Comparison of ENCODE assay signal across 30 cellular contexts in the genomic region with DNA sequence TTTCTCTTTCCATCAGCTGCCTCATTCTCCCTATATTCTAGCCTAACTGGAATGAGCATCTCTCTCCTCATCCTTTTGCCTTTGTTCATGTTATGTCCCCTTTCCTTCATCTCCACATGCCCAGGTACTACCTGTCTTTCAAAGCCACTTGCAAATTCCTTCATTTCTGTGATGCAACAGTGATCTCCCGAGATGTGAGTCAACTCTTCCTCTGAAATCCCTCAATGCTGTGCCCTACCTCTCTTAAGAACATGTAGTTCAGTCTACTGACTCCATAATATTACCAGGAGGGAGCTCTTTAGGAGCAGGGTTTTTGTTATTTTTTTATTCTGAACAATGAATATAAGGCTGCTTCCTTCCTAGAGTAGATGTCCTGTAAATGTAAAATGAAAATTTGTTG.
DNase-seq lines count a peak whose midpoint lies in the region; ATAC-seq and TF ChIP-seq lines count a peak whose summit lies in the region.
"Had no signal": no experiment of that assay in that cellular context is flagged by ENCODE, and none has a peak within 500 bp of the region (broad histone marks: within the 10 kb centered on the region; RNA-seq: fewer than 3 reads in every experiment).

No MANE protein-coding gene starts in this region.

- H3K9me3 ChIP-seq in GM23248 (ENCODE audit: low read depth) (no peaks in the 10 kb centered on the region), PC-9 (ENCODE audit: insufficient read depth, low read depth) (no peaks in the 10 kb centered on the region), heart right ventricle (no peaks in the 10 kb centered on the region)
- H3K9me3 ChIP-seq: BLaER1 treated with 17β-estradiol and CSF1 and Interleukin-3, amounts not matched to agents 10 nM and 100 nM; lower lobe of right lung; prostate gland; sigmoid colon; tibial artery had no signal

- H2AFZ ChIP-seq in GM23248, result no peak overlapping the region
- H2AFZ ChIP-seq in PC-9, result no peak overlapping the region

- H3K27me3 Mint-ChIP-seq in nephron progenitor cell (ENCODE audit: low read depth, poor library complexity), result no peaks in the 10 kb centered on the region
- H3K27me3 Mint-ChIP-seq: activated T-helper 17 cell treated with anti-CD3 and anti-CD28 coated beads, Interleukin-2, amount 50 U/mL, for 72 hours had no signal

- 65 to 78% methylated on average over 1 of the region's 1 CpG for WGBS in GM23248 (ENCODE audit: low coverage in 1 of 2, low lambda C conversion rate in 2 of 2, missing lambda C conversion rate in 2 of 2), 2 experiments
- 95 to 96% methylated on average over 1 of the region's 1 CpG for WGBS in heart right ventricle, 2 donors

- H3K27ac ChIP-seq in GM23248 (no peak overlapping the region), PC-9 (no peak overlapping the region), heart right ventricle (no peak overlapping the region)
- H3K27ac ChIP-seq: BLaER1 treated with 17β-estradiol and CSF1 and Interleukin-3, amounts not matched to agents 10 nM and 100 nM; lower lobe of right lung; prostate gland; sigmoid colon; tibial artery had no signal

- H3K4me1 Mint-ChIP-seq in nephron progenitor cell, result peaks cover 4% of the 10 kb centered on the region
- H3K4me1 Mint-ChIP-seq: activated T-helper 17 cell treated with anti-CD3 and anti-CD28 coated beads, Interleukin-2, amount 50 U/mL, for 72 hours; natural killer cell had no signal

- ATAC-seq in activated naive CD4-positive, alpha-beta T cell treated with anti-CD3 and anti-CD28 coated beads, Interleukin-2, amount 50 U/mL, for 72 hours, result no peak
- ATAC-seq in heart right ventricle (no peak), GM19395 (IDR thresholded peaks at IDR 0.05; ENCODE audit: unreplicated experiment) (no peak), GM21515 (IDR thresholded peaks at IDR 0.05; ENCODE audit: unreplicated experiment) (no peak)
- ATAC-seq: activated CD8-positive, alpha-beta T cell treated with anti-CD3 and anti-CD28 coated beads, Interleukin-2, amount 10 ng/mL, durations not matched to agents 7 days and 5 days; activated T-helper 17 cell treated with anti-CD3 and anti-CD28 coated beads, Interleukin-2, amount 50 U/mL, for 72 hours; lower lobe of right lung; natural killer cell had no signal

- TF ChIP-seq CTCF in PC-9 (conservative IDR thresholded peaks at IDR 0.05), result no peak
- no peak for TF ChIP-seq CTCF in epithelial cell of esophagus (IDR thresholded peaks at IDR 0.05; ENCODE audit: insufficient read depth, low read depth, low read length, missing control alignments)
- TF ChIP-seq CTCF in nephron progenitor cell (IDR thresholded peaks at IDR 0.05), result no peak
- no peak for TF ChIP-seq CTCF in heart right ventricle (IDR thresholded peaks at IDR 0.05)

- peaks cover 89% of the 10 kb centered on the region for H3K36me3 Mint-ChIP-seq in nephron progenitor cell (ENCODE audit: low read depth)
- H3K36me3 Mint-ChIP-seq in activated naive CD4-positive, alpha-beta T cell treated with anti-CD3 and anti-CD28 coated beads, Interleukin-2, amount 50 U/mL, for 72 hours, result no peaks in the 10 kb centered on the region
- H3K36me3 Mint-ChIP-seq: natural killer cell had no signal

- POLR2A ChIA-PET in PC-9 (lab: Charles Lee; ENCODE audit: unreplicated experiment), result no interaction called here

- no peak overlapping the region for H3K9ac ChIP-seq in GM23248
- H3K9ac ChIP-seq: BLaER1 treated with 17β-estradiol and CSF1 and Interleukin-3, amounts not matched to agents 10 nM and 100 nM had no signal

- H3K9me2 ChIP-seq in GM23248 (ENCODE audit: insufficient read depth) (no peaks in the 10 kb centered on the region), PC-9 (ENCODE audit: insufficient read depth) (no peaks in the 10 kb centered on the region; the same call in 1 of the 2 replicates)

- peak; percentile 28 for DNase-seq in GM23248
- DNase-seq in PC-9, result no peak
- peak; percentile 89 for DNase-seq in epithelial cell of esophagus (ENCODE audit: low read depth)
- DNase-seq in nephron progenitor cell, result no peak
- no peak for DNase-seq in activated naive CD4-positive, alpha-beta T cell treated with anti-CD3 and anti-CD28 coated beads, Interleukin-2, amount 50 U/mL, for 72 hours (ENCODE audit: low spot score in 2 of 2)
- no peak for DNase-seq in heart right ventricle
- DNase-seq: activated CD4-positive, alpha-beta T cell treated with anti-CD3 and anti-CD28 coated beads for 4 hours; activated CD8-positive, alpha-beta T cell treated with anti-CD3 and anti-CD28 coated beads, Interleukin-2, amount 10 ng/mL, durations not matched to agents 7 days and 5 days; activated naive CD4-positive, alpha-beta T cell treated with anti-CD3 and anti-CD28 coated beads, Interleukin-2, amount 50 U/mL, for 16 hours; amygdala; COR-L47; DMS79 treated with DMSO at 0.1 percent for 48 hours; GF-D8; head of caudate nucleus; lower lobe of right lung; natural killer cell; NCI-H1694; NCI-H2171 treated with DMSO at 0.1 percent for 48 hours; NCI-H524; occipital lobe; SHP77 treated with DMSO at 0.1 percent for 48 hours; sigmoid colon; stimulated activated CD4-positive, alpha-beta T cell treated with anti-CD3 and anti-CD28 coated beads, Interleukin-4, amount 100 ng/mL, for 4 hours; tibial artery had no signal

- no peaks in the 10 kb centered on the region for H3K9me3 Mint-ChIP-seq in nephron progenitor cell
- H3K9me3 Mint-ChIP-seq in activated naive CD4-positive, alpha-beta T cell treated with anti-CD3 and anti-CD28 coated beads, Interleukin-2, amount 50 U/mL, for 72 hours, result peaks cover 7 to 13% of the 10 kb centered on the region in 2 donors
- H3K9me3 Mint-ChIP-seq: T-helper 2 cell treated with Interferon-gamma antibody and Interleukin-4, amounts not matched to agents 5 μg/mL and 100 μg/mL, for 36 hours had no signal

- no peaks in the 10 kb centered on the region for H3K36me3 ChIP-seq in GM23248 (ENCODE audit: low read depth)
- no peaks in the 10 kb centered on the region for H3K36me3 ChIP-seq in PC-9 (ENCODE audit: low read depth)
- peaks cover 0 to 82% (median 0%) of the 10 kb centered on the region in 9 donors for H3K36me3 ChIP-seq in heart right ventricle
- H3K36me3 ChIP-seq: prostate gland, sigmoid colon, tibial artery had no signal

- no peak overlapping the region for H3K4me3 Mint-ChIP-seq in nephron progenitor cell
- H3K4me3 Mint-ChIP-seq: activated CD8-positive, alpha-beta T cell treated with anti-CD3 and anti-CD28 coated beads, Interleukin-2, amount 10 ng/mL, durations not matched to agents 7 days and 5 days; activated T-helper 17 cell treated with anti-CD3 and anti-CD28 coated beads, Interleukin-2, amount 50 U/mL, for 72 hours; natural killer cell; T-helper 2 cell treated with Interferon-gamma antibody and Interleukin-4, amounts not matched to agents 5 μg/mL and 100 μg/mL, for 36 hours had no signal

- no peaks in the 10 kb centered on the region for H3K27me3 ChIP-seq in GM23248 (replicated peaks; ENCODE audit: insufficient read depth)
- no peaks in the 10 kb centered on the region for H3K27me3 ChIP-seq in PC-9 (ENCODE audit: insufficient read depth, low read depth)
- H3K27me3 ChIP-seq in heart right ventricle, result no peaks in the 10 kb centered on the region
- H3K27me3 ChIP-seq: BLaER1 treated with 17β-estradiol and CSF1 and Interleukin-3, amounts not matched to agents 10 nM and 100 nM; sigmoid colon; tibial artery had no signal

- H3K79me2 ChIP-seq in GM23248 (ENCODE audit: insufficient read depth), result no peaks in the 10 kb centered on the region
- H3K79me2 ChIP-seq in PC-9 (ENCODE audit: low read depth), result no peaks in the 10 kb centered on the region

- intact Hi-C loops in PC-9 (cut with micrococcal nuclease; ENCODE audit: unreplicated experiment) (no loop called here), heart right ventricle (cut with DNase I) (no loop called here)

- H4K20me1 ChIP-seq in GM23248 (ENCODE audit: insufficient read depth), result no peaks in the 10 kb centered on the region
- no peaks in the 10 kb centered on the region for H4K20me1 ChIP-seq in PC-9 (ENCODE audit: insufficient read depth)
- H4K20me1 ChIP-seq: BLaER1 treated with 17β-estradiol and CSF1 and Interleukin-3, amounts not matched to agents 10 nM and 100 nM had no signal

- H3K4me2 ChIP-seq in GM23248 (ENCODE audit: unreplicated experiment), result no peak overlapping the region
- 0 out of 2 replicates have a peak overlapping the region, but pooled peaks have one; percentile 20 for H3K4me2 ChIP-seq in PC-9
- H3K4me2 ChIP-seq: BLaER1 treated with 17β-estradiol and CSF1 and Interleukin-3, amounts not matched to agents 10 nM and 100 nM had no signal

- in situ Hi-C loops in GM23248 (cut with MboI), result no loop called here

- peaks cover 36% of the 10 kb centered on the region for H3F3A ChIP-seq in GM23248 (ENCODE audit: insufficient read depth)
- peaks cover 9% of the 10 kb centered on the region; the same call in 1 of the 2 replicates for H3F3A ChIP-seq in PC-9 (ENCODE audit: insufficient read depth, low read depth)

- peak overlapping the region; percentile 38 for H3K27ac Mint-ChIP-seq in nephron progenitor cell
- H3K27ac Mint-ChIP-seq in activated naive CD4-positive, alpha-beta T cell treated with anti-CD3 and anti-CD28 coated beads, Interleukin-2, amount 50 U/mL, for 72 hours, result no peak overlapping the region
- H3K27ac Mint-ChIP-seq: activated CD8-positive, alpha-beta T cell treated with anti-CD3 and anti-CD28 coated beads, Interleukin-2, amount 10 ng/mL, durations not matched to agents 7 days and 5 days; activated T-helper 17 cell treated with anti-CD3 and anti-CD28 coated beads, Interleukin-2, amount 50 U/mL, for 72 hours; natural killer cell; T-helper 2 cell treated with Interferon-gamma antibody and Interleukin-4, amounts not matched to agents 5 μg/mL and 100 μg/mL, for 36 hours had no signal

- CTCF ChIA-PET in PC-9 (lab: Charles Lee), result no interaction called here

- BruUV-seq in PC-9 (replicated peaks; lab: Mats Ljungman, UMichigan), result no TSS peak

- H3K4me3 ChIP-seq in GM23248 (no peak overlapping the region), PC-9 (no peak overlapping the region), epithelial cell of esophagus (ENCODE audit: low read length) (no peak overlapping the region), heart right ventricle (no peak overlapping the region)
- H3K4me3 ChIP-seq: BLaER1 treated with 17β-estradiol and CSF1 and Interleukin-3, amounts not matched to agents 10 nM and 100 nM; lower lobe of right lung; prostate gland; sigmoid colon; tibial artery had no signal

- H3K4me1 ChIP-seq in GM23248 (ENCODE audit: insufficient read depth) (peaks cover 59% of the 10 kb centered on the region), PC-9 (replicated peaks; ENCODE audit: insufficient read depth) (peaks cover 25% of the 10 kb centered on the region), heart right ventricle (peaks cover 0 to 17% (median 3%) of the 10 kb centered on the region in 9 donors)
- H3K4me1 ChIP-seq: lower lobe of right lung, prostate gland, tibial artery had no signal

Comparison
In these comparisons a context has a peak if more than half of its experiments do, and no peak if none do; other contexts are left out.
1. DNase-seq: peak in GM23248 (single experiment) and epithelial cell of esophagus (single experiment); none in PC-9 (0 of 2), nephron progenitor cell (single experiment), activated naive CD4-positive, alpha-beta T cell treated with anti-CD3 and anti-CD28 coated beads, Interleukin-2, amount 50 U/mL, for 72 hours (0 of 2) and heart right ventricle (0 of 2).